Comparison of ENCODE assay signal across 16 cellular contexts in the genomic region with DNA sequence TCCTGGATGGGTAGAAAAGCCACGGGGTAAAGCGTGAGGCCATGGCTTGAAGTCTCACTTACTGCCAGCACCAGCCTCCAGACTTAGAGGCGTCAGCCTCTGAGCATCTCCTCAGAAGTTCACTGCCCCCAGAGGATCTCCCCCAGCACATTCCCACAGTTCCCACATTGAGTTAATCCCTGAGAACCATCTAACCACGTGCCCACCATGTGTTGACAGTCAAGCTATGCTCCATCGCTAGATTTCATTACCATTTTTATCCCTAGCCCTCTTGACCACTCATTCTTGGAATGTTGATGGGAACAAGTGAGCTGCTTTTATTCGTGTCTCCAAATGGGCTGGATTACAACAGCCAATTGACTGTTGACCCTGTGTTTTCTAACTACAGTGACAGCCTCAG.
DNase-seq lines count a peak whose midpoint lies in the region; ATAC-seq, FAIRE-seq and TF ChIP-seq lines count a peak whose summit lies in the region.
"Had no signal": no experiment of that assay in that cellular context is flagged by ENCODE, and none has a peak within 500 bp of the region (broad histone marks: within the 10 kb centered on the region; RNA-seq: fewer than 3 reads in every experiment).

No MANE protein-coding gene starts in this region.

- no TSS peak for BruUV-seq in HepG2 (replicated peaks; lab: Mats Ljungman, UMichigan)

- H2BK12ac ChIP-seq in neuronal stem cell (ENCODE audit: low read length), result no peak overlapping the region

- no peaks in the 10 kb centered on the region for H3K79me2 ChIP-seq in HepG2 (ENCODE audit: insufficient read depth, low read length)
- no peaks in the 10 kb centered on the region for H3K79me2 ChIP-seq in keratinocyte (ENCODE audit: control insufficient read depth, insufficient read depth, low read length)

- no peak overlapping the region for H3K14ac ChIP-seq in neuronal stem cell (ENCODE audit: low read length)

- TF ChIP-seq EP300 in HepG2 (IDR thresholded peaks at IDR 0.05; ENCODE audit: low read depth in 2 of 2, low read length in 2 of 2) (no peak), HepG2 (CRISPR knock-in tag; IDR thresholded peaks at IDR 0.05; ENCODE audit: borderline replicate concordance) (no peak)

- H4K8ac ChIP-seq in neuronal stem cell (ENCODE audit: low read depth, low read length), result no peak overlapping the region

- no peaks in the 10 kb centered on the region for H3K9me1 ChIP-seq in keratinocyte (ENCODE audit: control insufficient read depth, extremely low read depth, insufficient read depth, low read length)

- FAIRE-seq in HepG2 (lab: Jason Lieb, UNC) (no peak), keratinocyte (lab: Jason Lieb, UNC) (no peak), GM12891 (lab: Jason Lieb, UNC) (no peak)
- FAIRE-seq: GM18507, H54 had no signal

- no peak overlapping the region for H3K18ac ChIP-seq in neuronal stem cell (ENCODE audit: low read length)

- no peak overlapping the region for H3K9ac ChIP-seq in HepG2 (ENCODE audit: insufficient read depth, low read depth, low read length)
- peak overlapping the region; percentile 89 for H3K9ac ChIP-seq in keratinocyte (ENCODE audit: control insufficient read depth, extremely low read depth, insufficient read depth, low read length)
- H3K9ac ChIP-seq in neuronal stem cell (ENCODE audit: low read depth, low read length, poor library complexity), result no peak overlapping the region
- H3K9ac ChIP-seq: BLaER1, GM23248 had no signal

- H4K91ac ChIP-seq in neuronal stem cell (ENCODE audit: low read depth, low read length, poor library complexity), result no peak overlapping the region

- intact Hi-C loops in HepG2 (cut with micrococcal nuclease; ENCODE audit: unreplicated experiment), result no loop called here
- intact Hi-C loops in right lobe of liver (cut with DNase I), result no loop called here
- intact Hi-C loops in breast epithelium (cut with DNase I; ENCODE audit: low total_unique reads), result loop anchor here (10.0 kb wide), 1 partner anchor 567 kb away; no protein-coding TSS in a partner anchor

- H3K4me1 ChIP-seq in HepG2 (ENCODE audit: insufficient read depth, low read length) (no peaks in the 10 kb centered on the region), right lobe of liver (no peaks in the 10 kb centered on the region), breast epithelium (no peaks in the 10 kb centered on the region), keratinocyte (ENCODE audit: control insufficient read depth, extremely low read depth, insufficient read depth, low read length) (peaks cover 41% of the 10 kb centered on the region), neuronal stem cell (ENCODE audit: control insufficient read depth in 2 of 2, insufficient read depth in 1 of 2, low read depth in 1 of 2, low read length in 2 of 2) (peaks cover 0 to 3% of the 10 kb centered on the region in 2 donors)

- H4K20me1 ChIP-seq in HepG2 (ENCODE audit: insufficient read depth, low read length), result no peaks in the 10 kb centered on the region
- no peaks in the 10 kb centered on the region for H4K20me1 ChIP-seq in keratinocyte (ENCODE audit: control insufficient read depth, extremely low read depth, insufficient read depth, low read length)
- H4K20me1 ChIP-seq: BLaER1 had no signal

- WGBS in HepG2 (ENCODE audit: low lambda C conversion rate), result 8% methylated on average over 5 of the region's 6 CpGs
- WGBS in right lobe of liver (ENCODE audit: insufficient coverage, low coverage, low lambda C conversion rate, missing lambda C conversion rate), result 39% methylated on average over 3 of the region's 6 CpGs
- no CpG with 5 or more reads among the region's 6 CpGs for WGBS in neuronal stem cell (ENCODE audit: extremely low coverage in 2 of 2, insufficient read length in 2 of 2, insufficient replicate concordance in 1 of 2), 2 donors

- CTCF ChIA-PET in HepG2 (lab: Yijun Ruan, JAX; ENCODE audit: low intra/inter-chr PET ratio, low total read pairs), result no interaction called here

- H3K36me3 ChIP-seq in HepG2 (replicated peaks in 1 of 2; ENCODE audit: control insufficient read depth in 1 of 2, insufficient read depth in 2 of 2, low read length in 2 of 2), result no peaks in the 10 kb centered on the region
- no peaks in the 10 kb centered on the region for H3K36me3 ChIP-seq in right lobe of liver
- no peaks in the 10 kb centered on the region for H3K36me3 ChIP-seq in breast epithelium
- H3K36me3 ChIP-seq in keratinocyte (ENCODE audit: control insufficient read depth in 2 of 2, extremely low read depth in 1 of 2, insufficient read depth in 2 of 2, low read length in 2 of 2), result no peaks in the 10 kb centered on the region
- no peaks in the 10 kb centered on the region for H3K36me3 ChIP-seq in neuronal stem cell (replicated peaks in 1 of 2; ENCODE audit: control insufficient read depth in 2 of 2, insufficient read depth in 2 of 2, low read length in 2 of 2)
- H3K36me3 ChIP-seq: BLaER1 had no signal

- H3K4me3 ChIP-seq in HepG2 (replicated peaks in 1 of 3; ENCODE audit: insufficient read depth in 1 of 3, low read depth in 2 of 3, low read length in 3 of 3) (no peak overlapping the region), right lobe of liver (no peak overlapping the region), breast epithelium (no peak overlapping the region), keratinocyte (ENCODE audit: control insufficient read depth in 2 of 3, extremely low read depth in 1 of 3, insufficient read depth in 2 of 3, low read depth in 1 of 3, low read length in 3 of 3) (no peak overlapping the region), neuronal stem cell (ENCODE audit: low read length in 2 of 2) (no peak overlapping the region)
- H3K4me3 ChIP-seq: BLaER1, GM23248 had no signal

- no peak for TF ChIP-seq CTCF in HepG2 (CRISPR knock-in tag; IDR thresholded peaks at IDR 0.05)
- no peak for TF ChIP-seq CTCF in right lobe of liver (IDR thresholded peaks at IDR 0.05)
- TF ChIP-seq CTCF in breast epithelium (IDR thresholded peaks at IDR 0.05), result no peak
- TF ChIP-seq CTCF in keratinocyte (optimal IDR thresholded peaks at IDR 0.05 in 1 of 3, IDR thresholded peaks at IDR 0.05 in 1 of 3, conservative IDR thresholded peaks at IDR 0.05 in 1 of 3; ENCODE audit: extremely low read depth in 1 of 3, insufficient read depth in 2 of 3, low read length in 3 of 3), result no peak

- no peaks in the 10 kb centered on the region for H3K79me1 ChIP-seq in neuronal stem cell (ENCODE audit: low read depth, low read length)

- no peak overlapping the region for H2BK5ac ChIP-seq in neuronal stem cell (ENCODE audit: low read length)

- 0 out of 5 replicates have a peak, but pooled peaks cover 0 to under 1% of the 10 kb centered on the region in 2 experiments for H3K27me3 ChIP-seq in HepG2 (ENCODE audit: control insufficient read depth in 1 of 2, insufficient read depth in 2 of 2, low read length in 2 of 2)
- no peaks in the 10 kb centered on the region for H3K27me3 ChIP-seq in right lobe of liver
- H3K27me3 ChIP-seq in breast epithelium, result no peaks in the 10 kb centered on the region
- H3K27me3 ChIP-seq in keratinocyte (ENCODE audit: control insufficient read depth, extremely low read depth, insufficient read depth, low read length), result no peaks in the 10 kb centered on the region
- no peaks in the 10 kb centered on the region for H3K27me3 ChIP-seq in neuronal stem cell (ENCODE audit: control insufficient read depth in 3 of 3, insufficient read depth in 3 of 3, low read depth in 1 of 3, low read length in 3 of 3)
- H3K27me3 ChIP-seq: BLaER1 had no signal

- no peak overlapping the region for H2BK120ac ChIP-seq in neuronal stem cell (ENCODE audit: low read depth, low read length)

- H2BK15ac ChIP-seq in neuronal stem cell (ENCODE audit: low read length), result no peak overlapping the region

- H2AK5ac ChIP-seq in neuronal stem cell (ENCODE audit: low read depth, low read length), result no peak overlapping the region

- in situ Hi-C loops in HepG2 (cut with HindIII; ENCODE audit: extremely low pct_ligation_motif_present, low pct_unique_long_range_greater_than_20kb), result no loop called here

- POLR2A ChIA-PET in HepG2 (lab: Yijun Ruan, JAX), result no interaction called here

- no peak overlapping the region for H3K23ac ChIP-seq in neuronal stem cell (ENCODE audit: low read depth, low read length, poor library complexity)

- ATAC-seq in HepG2, result no peak
- no peak for ATAC-seq in right lobe of liver
- ATAC-seq in HG03442 (IDR thresholded peaks at IDR 0.05; ENCODE audit: unreplicated experiment), result no peak
- ATAC-seq: HCT116 had no signal

- no peak overlapping the region for H3K4ac ChIP-seq in neuronal stem cell (ENCODE audit: low read length)

- H2AFZ ChIP-seq in HepG2 (ENCODE audit: low read length) (no peak overlapping the region), keratinocyte (ENCODE audit: control insufficient read depth, low read length) (no peak overlapping the region), neuronal stem cell (ENCODE audit: low read length) (no peak overlapping the region)
- H2AFZ ChIP-seq: GM23248 had no signal

- no peak for DNase-seq in HepG2 (ENCODE audit: low spot score)
- no peak for DNase-seq in right lobe of liver
- DNase-seq in breast epithelium (ENCODE audit: low spot score in 2 of 2), result no peak
- DNase-seq in keratinocyte (ENCODE audit: low read depth, low spot score), result no peak
- no peak for DNase-seq in GM12891 (ENCODE audit: insufficient read length, low spot score)
- no peak for DNase-seq in neuronal stem cell (ENCODE audit: low spot score)
- DNase-seq in dermis blood vessel endothelial cell, result no peak
- DNase-seq: AML-193, DMS 273 treated with DMSO at 0.1 percent for 48 hours, GM23248 had no signal

- no peak for TF ChIP-seq RAD21 in HepG2 (CRISPR knock-in tag; IDR thresholded peaks at IDR 0.05)

- peaks cover 27% of the 10 kb centered on the region for H3K9me3 ChIP-seq in HepG2 (ENCODE audit: low read length)
- no peaks in the 10 kb centered on the region for H3K9me3 ChIP-seq in right lobe of liver
- H3K9me3 ChIP-seq in breast epithelium, result peaks cover 0 to 3% of the 10 kb centered on the region in 2 donors
- H3K9me3 ChIP-seq in keratinocyte (ENCODE audit: control insufficient read depth, low read depth, low read length), result peaks cover 9% of the 10 kb centered on the region
- H3K9me3 ChIP-seq in neuronal stem cell (replicated peaks in 1 of 2; ENCODE audit: control insufficient read depth in 2 of 2, insufficient read depth in 1 of 2, low read depth in 1 of 2, low read length in 2 of 2), result peaks cover 8 to 9% of the 10 kb centered on the region in 2 donors

- TF ChIP-seq POLR2A in HepG2 (IDR thresholded peaks at IDR 0.05; ENCODE audit: insufficient read depth in 1 of 2, low read depth in 2 of 2, low read length in 2 of 2) (no peak), right lobe of liver (IDR thresholded peaks at IDR 0.05) (no peak), breast epithelium (IDR thresholded peaks at IDR 0.05) (no peak), GM12891 (IDR thresholded peaks at IDR 0.05; ENCODE audit: low read depth, low read length) (no peak)

- dilution Hi-C loops in keratinocyte (cut with MboI; ENCODE audit: extremely low pct_ligation_motif_present, low sequenced_read_pairs), result no loop called here

- H3K27ac ChIP-seq in HepG2 (ENCODE audit: extremely low read length, insufficient read depth, low read length) (no peak overlapping the region), right lobe of liver (no peak overlapping the region), breast epithelium (peak overlapping the region; percentile 95 to 96), keratinocyte (ENCODE audit: control insufficient read depth, insufficient read depth, low read length) (peak overlapping the region; percentile 98), neuronal stem cell (replicated peaks; ENCODE audit: low read length) (no peak overlapping the region)
- H3K27ac ChIP-seq: 22Rv1, BLaER1, GM23248 had no signal

- H3K4me2 ChIP-seq in HepG2 (ENCODE audit: low read depth, low read length) (no peak overlapping the region), keratinocyte (ENCODE audit: control insufficient read depth, extremely low read depth, insufficient read depth, low read depth, low read length) (no peak overlapping the region), neuronal stem cell (ENCODE audit: insufficient read depth, low read length, poor library complexity, severe bottlenecking) (no peak overlapping the region)
- H3K4me2 ChIP-seq: BLaER1 had no signal

Comparison
In these comparisons a context has a peak if more than half of its experiments do, and no peak if none do; other contexts are left out.
1. H3K27ac ChIP-seq: peak in breast epithelium (2 of 2) and keratinocyte (single experiment); none in HepG2 (single experiment), right lobe of liver (0 of 3) and neuronal stem cell (single experiment).